Comparison of ENCODE assay signal across 11 cellular contexts in the genomic region with DNA sequence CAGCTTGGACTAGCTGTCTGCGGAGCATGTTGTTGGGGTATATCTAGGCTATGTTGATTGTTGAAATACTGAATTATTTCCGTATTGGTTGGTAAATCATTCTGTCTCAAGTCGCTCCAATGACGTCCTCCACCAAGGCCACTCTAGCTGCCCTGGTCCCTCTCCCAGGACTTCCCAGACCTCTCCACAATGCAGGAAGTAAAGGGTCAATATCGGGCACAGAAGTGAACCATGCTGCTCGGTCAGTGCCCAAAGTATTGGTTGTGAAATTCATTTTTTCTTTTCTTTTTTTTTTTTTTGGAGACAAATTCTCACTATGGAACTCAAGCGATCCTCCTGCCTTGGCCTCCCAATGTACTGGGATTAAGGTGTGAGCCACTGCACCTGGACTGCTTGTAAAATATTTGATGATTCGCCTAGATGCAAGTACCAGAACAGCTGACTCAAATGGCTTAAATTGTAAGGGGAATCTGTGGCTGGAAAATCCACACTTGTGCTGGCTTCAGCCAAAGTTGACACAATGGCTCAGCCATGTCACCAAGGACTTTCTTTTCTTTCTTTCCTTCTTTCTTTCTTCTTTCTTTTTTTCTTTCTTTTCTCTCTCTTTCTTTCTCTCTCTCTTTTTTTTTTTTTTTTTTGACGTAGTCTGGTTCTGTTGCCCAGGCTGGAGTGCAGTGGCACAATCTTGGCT. TPM values are rescaled to one million over a fixed set of nuclear protein-coding genes. Genes with fewer than 3 reads are reported as not detected.
DNase-seq lines count a peak whose midpoint lies in the region; ATAC-seq, FAIRE-seq and TF ChIP-seq lines count a peak whose summit lies in the region.
"Had no signal": no experiment of that assay in that cellular context is flagged by ENCODE, and none has a peak within 500 bp of the region (broad histone marks: within the 10 kb centered on the region; RNA-seq: fewer than 3 reads in every experiment).

No MANE protein-coding gene starts in this region.

- no peak for TF ChIP-seq RAD21 in HCT116 (IDR thresholded peaks at IDR 0.05; ENCODE audit: low read depth)

- no peaks in the 10 kb centered on the region for H3K9me2 ChIP-seq in HCT116 (ENCODE audit: insufficient read depth)

- intact Hi-C loops in HCT116 (cut with micrococcal nuclease), result no loop called here
- intact Hi-C loops in adrenal gland (cut with DNase I), result no loop called here
- intact Hi-C loops in kidney (cut with DNase I), result no loop called here

- H3F3A ChIP-seq in smooth muscle cell (ENCODE audit: low read depth), result no peaks in the 10 kb centered on the region

- no peaks in the 10 kb centered on the region for H3K9me3 Mint-ChIP-seq in activated naive CD8-positive, alpha-beta T cell treated with anti-CD3 and anti-CD28 coated beads for 36 hours
- H3K9me3 Mint-ChIP-seq: activated B cell treated with CpG ODN at 0.5 μM for 24 hours had no signal

- H3K79me2 ChIP-seq in HCT116 (ENCODE audit: insufficient read depth, low read length) (no peaks in the 10 kb centered on the region), smooth muscle cell (ENCODE audit: low read depth) (no peaks in the 10 kb centered on the region)

- BruUV-seq in HCT116 (replicated peaks; lab: Mats Ljungman, UMichigan), result TSS peak; percentile 90

- no peak overlapping the region for H3K4me3 Mint-ChIP-seq in activated naive CD8-positive, alpha-beta T cell treated with anti-CD3 and anti-CD28 coated beads for 36 hours
- H3K4me3 Mint-ChIP-seq: activated B cell treated with CpG ODN at 0.5 μM for 24 hours had no signal

- H3K27ac ChIP-seq in HCT116 (ENCODE audit: low read depth, low read length), result peak overlapping the region; percentile 83
- peak overlapping the region in 3 of 5 donors; percentile 18 to 87 (median 71) for H3K27ac ChIP-seq in adrenal gland
- peak overlapping the region; percentile 32 to 60 for H3K27ac ChIP-seq in kidney (ENCODE audit: low read depth in 2 of 2, low read length in 2 of 2)
- H3K27ac ChIP-seq in smooth muscle cell (ENCODE audit: low read depth), result peak overlapping the region; percentile 88

- DNase-seq in HCT116 (ENCODE audit: low read depth, low spot score) (no peak), adrenal gland (peak in 2 of 7 donors; percentile 45 to 75), kidney (peak; percentile 23), smooth muscle cell (lab: John Stamatoyannopoulos, UW; ENCODE audit: unreplicated experiment) (no peak), cerebellar cortex (ENCODE audit: low spot score) (no peak), NCI-H510A (lab: John Stamatoyannopoulos, UW) (no peak), RKO (ENCODE audit: low spot score) (no peak)
- DNase-seq in activated naive CD8-positive, alpha-beta T cell treated with anti-CD3 and anti-CD28 coated beads for 36 hours, result no peak
- DNase-seq: activated B cell treated with CpG ODN at 0.5 μM for 24 hours, mesendoderm, NCI-H1105 treated with DMSO at 0.1 percent for 48 hours had no signal

- no peak overlapping the region for H3K27ac Mint-ChIP-seq in activated naive CD8-positive, alpha-beta T cell treated with anti-CD3 and anti-CD28 coated beads for 36 hours
- H3K27ac Mint-ChIP-seq: activated B cell treated with CpG ODN at 0.5 μM for 24 hours had no signal

- ATAC-seq in HCT116, result peak; percentile 65

- H3K4me1 ChIP-seq in HCT116 (ENCODE audit: control insufficient read depth in 1 of 2, insufficient read depth in 2 of 2, low read length in 2 of 2), result peaks cover 33 to 38% of the 10 kb centered on the region in 2 experiments
- H3K4me1 ChIP-seq in adrenal gland (replicated peaks in 1 of 2), result peaks cover 0 to 22% of the 10 kb centered on the region in 2 donors
- peaks cover 0 to 3% of the 10 kb centered on the region in 2 donors for H3K4me1 ChIP-seq in kidney (ENCODE audit: control insufficient read depth in 1 of 2, insufficient read depth in 1 of 2, low read depth in 1 of 2, low read length in 2 of 2)
- H3K4me1 ChIP-seq in smooth muscle cell (ENCODE audit: low read depth), result no peaks in the 10 kb centered on the region

- CTCF ChIA-PET in HCT116 (lab: Charles Lee), result interaction anchor here (0.7 to 4.5 kb wide), 5 partner anchors 12 to 342 kb away, joined by 3 to 50 read pairs (median 5); no protein-coding TSS in a partner anchor

- H3K4me3 ChIP-seq in HCT116 (replicated peaks in 1 of 2; ENCODE audit: low read depth in 1 of 2, low read length in 2 of 2) (peak overlapping the region; percentile 33 to 55), adrenal gland (peak overlapping the region in 1 of 4 donors; percentile 25), kidney (ENCODE audit: low read length in 2 of 2) (peak overlapping the region in 1 of 2 donors; percentile 24), smooth muscle cell (no peak overlapping the region)

- TF ChIP-seq CTCF in HCT116 (IDR thresholded peaks at IDR 0.05 in 2 of 3, conservative IDR thresholded peaks at IDR 0.05 in 1 of 3; ENCODE audit: borderline replicate concordance in 1 of 3, insufficient read depth in 1 of 3, low read depth in 2 of 3, low read length in 2 of 3) (no peak), adrenal gland (IDR thresholded peaks at IDR 0.05) (no peak), kidney (IDR thresholded peaks at IDR 0.05; ENCODE audit: borderline replicate concordance, extremely low read depth, insufficient read depth) (no peak), smooth muscle cell (IDR thresholded peaks at IDR 0.05; ENCODE audit: borderline replicate concordance, insufficient read depth, poor library complexity, severe bottlenecking) (no peak)

- H3K27me3 Mint-ChIP-seq in activated naive CD8-positive, alpha-beta T cell treated with anti-CD3 and anti-CD28 coated beads for 36 hours, result peaks cover 21% of the 10 kb centered on the region

- no peak for FAIRE-seq in kidney (lab: Jason Lieb, UNC)

- TF ChIP-seq POLR2A in HCT116 (IDR thresholded peaks at IDR 0.05; ENCODE audit: borderline replicate concordance, extremely low read depth, insufficient read depth, insufficient read length) (no peak), adrenal gland (IDR thresholded peaks at IDR 0.05) (no peak)

- peak overlapping the region; percentile 98 for H2AFZ ChIP-seq in HCT116 (ENCODE audit: low read depth, low read length, poor library complexity, severe bottlenecking)
- H2AFZ ChIP-seq in smooth muscle cell (ENCODE audit: low read depth), result no peak overlapping the region

- RAD21 ChIA-PET in HCT116 (lab: Charles Lee; ENCODE audit: low non-redundant PET in 1 of 2, low total read pairs in 2 of 2, uncharacterized antibody in 2 of 2, unreplicated experiment in 2 of 2), result no interaction called here

- H3K36me3 ChIP-seq in HCT116 (ENCODE audit: control insufficient read depth in 1 of 2, insufficient read depth in 2 of 2, low read length in 2 of 2) (no peaks in the 10 kb centered on the region), adrenal gland (replicated peaks in 1 of 2) (no peaks in the 10 kb centered on the region), kidney (ENCODE audit: control insufficient read depth in 1 of 2, insufficient read depth in 2 of 2, low read length in 2 of 2) (no peaks in the 10 kb centered on the region), smooth muscle cell (ENCODE audit: low read depth) (no peaks in the 10 kb centered on the region)

- H3K9me3 ChIP-seq in HCT116 (ENCODE audit: control insufficient read depth in 1 of 2, insufficient read depth in 1 of 2, low read depth in 1 of 2, low read length in 2 of 2) (no peaks in the 10 kb centered on the region), adrenal gland (replicated peaks in 1 of 3) (no peaks in the 10 kb centered on the region), kidney (ENCODE audit: control insufficient read depth in 1 of 2, low read length in 2 of 2) (no peaks in the 10 kb centered on the region), smooth muscle cell (replicated peaks; ENCODE audit: low read depth) (no peaks in the 10 kb centered on the region)

- 42 to 52% (median 48%) methylated on average over 9 of the region's 9 CpGs for WGBS in adrenal gland, 4 donors
- WGBS in smooth muscle cell (ENCODE audit: low lambda C conversion rate), result 88% methylated on average over 9 of the region's 9 CpGs

- H3K9ac ChIP-seq in HCT116 (ENCODE audit: low read length), result peak overlapping the region; percentile 59
- no peak overlapping the region for H3K9ac ChIP-seq in kidney (ENCODE audit: low read length in 2 of 2)
- no peak overlapping the region for H3K9ac ChIP-seq in smooth muscle cell (ENCODE audit: low read depth)

- H4K20me1 ChIP-seq in HCT116 (ENCODE audit: insufficient read depth), result no peaks in the 10 kb centered on the region
- H4K20me1 ChIP-seq in smooth muscle cell (ENCODE audit: low read depth), result no peaks in the 10 kb centered on the region

- POLR2A ChIA-PET in HCT116 (lab: Charles Lee), result interaction anchor here (0.8 to 1.7 kb wide), 6 partner anchors 8 to 131 kb away, joined by 3 to 5 read pairs (median 4); a partner anchor contains a TSS

- H3K27me3 ChIP-seq in HCT116 (ENCODE audit: insufficient read depth, low read length) (no peaks in the 10 kb centered on the region), adrenal gland (no peaks in the 10 kb centered on the region), smooth muscle cell (ENCODE audit: low read depth) (no peaks in the 10 kb centered on the region)

- peak overlapping the region; percentile 79 for H3K4me2 ChIP-seq in HCT116 (ENCODE audit: low read length)
- H3K4me2 ChIP-seq in smooth muscle cell, result peak overlapping the region; percentile 81

- H3K4me1 Mint-ChIP-seq in activated naive CD8-positive, alpha-beta T cell treated with anti-CD3 and anti-CD28 coated beads for 36 hours, result peaks cover 5% of the 10 kb centered on the region

- no peaks in the 10 kb centered on the region for H3K36me3 Mint-ChIP-seq in activated naive CD8-positive, alpha-beta T cell treated with anti-CD3 and anti-CD28 coated beads for 36 hours

TF ChIP-seq in HCT116, 20 proteins besides CTCF, POLR2A, EP300 and RAD21 (continues in another document):
- TF ChIP-seq SP1 (IDR thresholded peaks at IDR 0.05; ENCODE audit: low read depth), result peak; percentile 43

RNA-seq across cellular contexts. Expression of a gene that starts 43.7 kb away (rescaled TPM):
- 41.7 TPM for total RNA-seq in HCT116 (2021; ENCODE audit: unreplicated experiment)
- 21.9 and 27.6 TPM in 2 replicates for polyA plus RNA-seq in HCT116 (2012)
- total RNA-seq in adrenal gland, result 10 to 100 TPM in 7 of 8 donors, 1 to 10 TPM in 1; 9.1 to 53.5 (median 31.6) TPM
- 10 to 100 TPM in 2 of 3 donors, 1 to 10 TPM in 1; 3.2 to 60.6 (median 29.7) TPM for polyA plus RNA-seq in adrenal gland
- total RNA-seq in kidney, result 24.3 TPM
- polyA plus RNA-seq in kidney (ENCODE audit: insufficient read depth, low read depth, low replicate concordance), result 3.3 TPM
- total RNA-seq in smooth muscle cell, result 30.5 and 53.6 TPM in 2 replicates
- 56.9 and 73.0 TPM in 2 replicates for polyA plus RNA-seq in smooth muscle cell
- total RNA-seq in activated naive CD8-positive, alpha-beta T cell treated with anti-CD3 and anti-CD28 coated beads for 36 hours, result 10 to 100 TPM; 13.4 to 14.9 TPM

RNA-seq across cellular contexts. Expression of a gene that starts 45.5 kb away (rescaled TPM):
- total RNA-seq in HCT116 (2021; ENCODE audit: unreplicated experiment) (310 TPM), adrenal gland (100 to 1,000 TPM in 6 of 8 donors, 10 to 100 TPM in 2; 46.7 to 205 (median 121) TPM), kidney (155 TPM), smooth muscle cell (28.5 and 38.5 TPM in 2 replicates)
- 248 and 382 TPM in 2 replicates for polyA plus RNA-seq in HCT116 (2012)
- polyA plus RNA-seq in adrenal gland (100 to 1,000 TPM in 2 of 3 donors, 10 to 100 TPM in 1; 15.3 to 272 (median 142) TPM), kidney (ENCODE audit: insufficient read depth, low read depth, low replicate concordance) (52.1 TPM), smooth muscle cell (170 and 188 TPM in 2 replicates)
- total RNA-seq in activated naive CD8-positive, alpha-beta T cell treated with anti-CD3 and anti-CD28 coated beads for 36 hours, result 100 to 1,000 TPM in 1 of 2 experiments, 10 to 100 TPM in 1; 99.3 to 102 TPM
